Comparison of ENCODE assay signal across 1 cellular context in the genomic region with DNA sequence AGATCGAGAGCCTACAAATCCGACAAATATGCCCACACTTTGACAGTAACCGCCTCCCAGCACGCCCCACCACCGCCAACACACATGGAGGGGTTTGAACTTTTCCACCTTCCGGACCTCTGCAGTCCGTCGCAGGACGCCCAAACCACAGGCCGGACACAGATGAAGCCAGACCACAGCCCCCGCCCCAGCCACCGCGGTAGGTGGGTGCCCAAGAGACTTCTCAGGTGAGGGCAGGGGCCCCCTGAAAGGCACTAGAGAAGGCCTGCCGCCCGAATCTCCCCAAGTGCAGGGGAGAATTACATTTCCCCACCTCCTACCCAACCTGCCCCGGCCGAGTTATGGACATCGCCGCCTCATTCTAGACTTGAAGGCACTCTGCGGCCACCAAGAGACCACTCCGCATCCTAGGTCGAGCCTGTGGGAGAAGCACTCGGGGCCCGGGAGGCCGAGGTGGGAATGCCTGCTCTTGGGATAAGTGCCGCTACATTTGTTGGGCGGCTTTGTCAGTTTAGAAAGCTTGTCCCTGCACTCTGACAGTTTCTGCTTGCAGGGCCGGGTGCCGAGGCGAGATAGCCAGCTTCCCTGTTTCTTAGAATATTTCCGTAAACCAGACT.
TF ChIP-seq lines count a peak whose summit lies in the region.

No MANE protein-coding gene starts in this region.

TF ChIP-seq in SK-N-SH, 30 proteins besides CTCF, POLR2A, EP300 and RAD21 (continued from another document):
- 0 out of 2 replicates have a peak, but pooled peaks have one; percentile 14 for TF ChIP-seq RXRA (IDR thresholded peaks at IDR 0.05; ENCODE audit: borderline replicate concordance, low read depth)
- peak; percentile 43 for TF ChIP-seq POLR2AphosphoS5 (IDR thresholded peaks at IDR 0.05; ENCODE audit: low read depth, low read length)
- TF ChIP-seq TAF1 (IDR thresholded peaks at IDR 0.05; ENCODE audit: borderline replicate concordance, low read depth, low read length) = no peak
- TF ChIP-seq, protein P1, sequence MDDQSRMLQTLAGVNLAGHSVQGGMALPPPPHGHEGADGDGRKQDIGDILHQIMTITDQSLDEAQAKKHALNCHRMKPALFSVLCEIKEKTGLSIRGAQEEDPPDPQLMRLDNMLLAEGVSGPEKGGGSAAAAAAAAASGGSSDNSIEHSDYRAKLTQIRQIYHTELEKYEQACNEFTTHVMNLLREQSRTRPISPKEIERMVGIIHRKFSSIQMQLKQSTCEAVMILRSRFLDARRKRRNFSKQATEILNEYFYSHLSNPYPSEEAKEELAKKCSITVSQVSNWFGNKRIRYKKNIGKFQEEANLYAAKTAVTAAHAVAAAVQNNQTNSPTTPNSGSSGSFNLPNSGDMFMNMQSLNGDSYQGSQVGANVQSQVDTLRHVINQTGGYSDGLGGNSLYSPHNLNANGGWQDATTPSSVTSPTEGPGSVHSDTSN (IDR thresholded peaks at IDR 0.05) = no peak
